In the genomic region with DNA sequence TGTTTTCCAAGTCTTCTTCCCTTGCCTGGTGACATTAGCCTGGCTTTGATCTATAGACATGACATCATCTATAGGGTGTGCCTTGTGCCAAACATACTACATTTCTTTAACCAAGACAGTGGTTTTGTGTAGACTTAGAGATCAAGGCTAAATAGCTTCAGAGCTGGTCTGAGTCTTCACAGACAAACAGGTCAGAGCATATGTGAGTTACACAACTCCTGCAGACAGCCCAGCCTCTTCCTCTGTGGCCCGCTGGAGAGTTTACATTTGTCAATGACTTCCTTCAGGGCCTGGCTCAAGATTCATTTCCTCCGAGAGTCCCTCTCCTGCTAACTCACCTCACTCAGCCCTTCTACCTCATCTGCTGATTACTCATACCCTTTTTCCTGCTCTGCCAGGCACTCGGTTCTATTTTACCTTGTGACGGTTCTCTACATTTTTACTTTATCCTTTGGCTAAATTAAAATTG, we compare ENCODE assay signal across 8 cellular contexts.
DNase-seq lines count a peak whose midpoint lies in the region; ATAC-seq, FAIRE-seq and TF ChIP-seq lines count a peak whose summit lies in the region.

No MANE protein-coding gene starts in this region.

- DNase-seq in GM04503 (ENCODE audit: low read depth) (peak; percentile 39), NCI-H510A treated with DMSO at 0.1 percent for 48 hours (lab: John Stamatoyannopoulos, UW) (peak; percentile 53), T47D (ENCODE audit: low read depth in 1 of 2, low spot score in 1 of 2) (peak; percentile 46 to 76), left lobe of liver (ENCODE audit: low spot score) (no peak), NCI-H524 treated with DMSO at 0.1 percent for 48 hours (lab: John Stamatoyannopoulos, UW) (no peak), D721Med (ENCODE audit: insufficient read length, low spot score) (no peak), epidermal melanocyte (ENCODE audit: insufficient read length, low spot score) (no peak)
- no peak for DNase-seq in stimulated activated naive CD4-positive, alpha-beta T cell treated with Interleukin-2 at 50 U/mL for 16 hours (lab: John Stamatoyannopoulos, UW)

- in situ Hi-C loops in T47D (cut with HindIII; ENCODE audit: low pct_unique_long_range_greater_than_20kb, low sequenced_read_pairs): no loop called here

- no peak for FAIRE-seq in D721Med (lab: Jason Lieb, UNC)

- TF ChIP-seq CTCF in D721Med (IDR thresholded peaks at IDR 0.05; ENCODE audit: insufficient read depth, missing control alignments): no peak

- peak; percentile 52 for ATAC-seq in left lobe of liver

Comparison
In these comparisons a context has a peak if more than half of its experiments do, and no peak if none do; other contexts are left out.
1. DNase-seq: peak in GM04503 (single experiment), NCI-H510A treated with DMSO at 0.1 percent for 48 hours (single experiment) and T47D (2 of 2); none in left lobe of liver (single experiment), NCI-H524 treated with DMSO at 0.1 percent for 48 hours (single experiment), stimulated activated naive CD4-positive, alpha-beta T cell treated with Interleukin-2 at 50 U/mL for 16 hours (single experiment), D721Med (single experiment) and epidermal melanocyte (single experiment).